14 cellular contexts compared by ENCODE assay signal in the genomic region with DNA sequence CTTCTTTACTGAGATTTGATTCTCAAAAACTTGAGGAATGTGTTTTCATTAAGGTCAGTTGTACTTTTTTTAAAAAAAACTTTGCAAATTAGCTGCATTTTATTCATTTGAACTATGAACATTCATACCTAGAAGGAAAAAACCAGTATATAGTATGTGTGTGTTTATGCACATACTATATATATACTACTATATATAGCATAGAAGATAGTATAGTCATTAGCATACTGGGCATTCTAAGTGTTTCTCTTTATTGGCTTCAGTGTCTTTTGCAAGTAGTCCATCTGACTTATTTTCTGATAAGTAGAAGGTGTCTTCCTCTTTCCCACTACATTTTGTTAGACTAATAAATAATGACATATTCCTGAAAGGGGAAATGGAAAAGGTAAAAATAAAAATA. TPM values are rescaled to one million over a fixed set of nuclear protein-coding genes. Genes with fewer than 3 reads are reported as not detected.
DNase-seq lines count a peak whose midpoint lies in the region; ATAC-seq lines count a peak whose summit lies in the region.
"Had no signal": no experiment of that assay in that cellular context is flagged by ENCODE, and none has a peak within 500 bp of the region (broad histone marks: within the 10 kb centered on the region; RNA-seq: fewer than 3 reads in every experiment).

No MANE protein-coding gene starts in this region.

- intact Hi-C loops in Right ventricle myocardium superior (cut with DNase I), result no loop called here

- ATAC-seq in GM18867 (IDR thresholded peaks at IDR 0.05; ENCODE audit: unreplicated experiment) (peak; percentile 37), GM21423 (IDR thresholded peaks at IDR 0.05; ENCODE audit: unreplicated experiment) (peak; percentile 37), HG03060 (IDR thresholded peaks at IDR 0.05; ENCODE audit: low read depth, unreplicated experiment) (peak; percentile 24), Right ventricle myocardium superior (ENCODE audit: poor library complexity) (no peak)
- ATAC-seq: effector memory CD8-positive, alpha-beta T cell had no signal

- DNase-seq in HS-27A (ENCODE audit: low read depth), result peak; percentile 7
- DNase-seq in HCEC 1CT, result no peak
- DNase-seq in activated T-cell treated with anti-CD3 and anti-CD28 coated beads, Interleukin-2, amount 50 U/mL, for 24 hours, result no peak
- DNase-seq in Right ventricle myocardium superior, result no peak
- DNase-seq in NCI-H2081 (lab: John Stamatoyannopoulos, UW), result no peak
- DNase-seq: effector memory CD8-positive, alpha-beta T cell; NCI-H2029 treated with DMSO at 0.1 percent for 48 hours; SIG-M5; sigmoid colon; stomach had no signal

- H3K27ac Mint-ChIP-seq in activated T-cell treated with anti-CD3 and anti-CD28 coated beads, Interleukin-2, amount 50 U/mL, for 24 hours, result no peak overlapping the region
- H3K27ac Mint-ChIP-seq: brain; effector memory CD8-positive, alpha-beta T cell had no signal

- H3K4me1 Mint-ChIP-seq in activated T-cell treated with anti-CD3 and anti-CD28 coated beads, Interleukin-2, amount 50 U/mL, for 24 hours (ENCODE audit: low read depth), result no peaks in the 10 kb centered on the region
- H3K4me1 Mint-ChIP-seq: brain had no signal

- peaks cover 12% of the 10 kb centered on the region for H3K27me3 Mint-ChIP-seq in activated T-cell treated with anti-CD3 and anti-CD28 coated beads, Interleukin-2, amount 50 U/mL, for 24 hours

- H3K36me3 Mint-ChIP-seq in activated T-cell treated with anti-CD3 and anti-CD28 coated beads, Interleukin-2, amount 50 U/mL, for 24 hours (ENCODE audit: low read depth), result no peaks in the 10 kb centered on the region
- H3K36me3 Mint-ChIP-seq: brain had no signal

- H3K4me3 Mint-ChIP-seq in activated T-cell treated with anti-CD3 and anti-CD28 coated beads, Interleukin-2, amount 50 U/mL, for 24 hours, result no peak overlapping the region
- H3K4me3 Mint-ChIP-seq: brain; effector memory CD8-positive, alpha-beta T cell had no signal

- H3K9me3 Mint-ChIP-seq in activated T-cell treated with anti-CD3 and anti-CD28 coated beads, Interleukin-2, amount 50 U/mL, for 24 hours, result no peaks in the 10 kb centered on the region

RNA-seq across cellular contexts. Expression of gene ELOVL7, which starts 33.0 kb away (rescaled TPM):
- 0.73 TPM for total RNA-seq in Right ventricle myocardium superior
